Comparison of ENCODE assay signal across 8 cellular contexts in the genomic region with DNA sequence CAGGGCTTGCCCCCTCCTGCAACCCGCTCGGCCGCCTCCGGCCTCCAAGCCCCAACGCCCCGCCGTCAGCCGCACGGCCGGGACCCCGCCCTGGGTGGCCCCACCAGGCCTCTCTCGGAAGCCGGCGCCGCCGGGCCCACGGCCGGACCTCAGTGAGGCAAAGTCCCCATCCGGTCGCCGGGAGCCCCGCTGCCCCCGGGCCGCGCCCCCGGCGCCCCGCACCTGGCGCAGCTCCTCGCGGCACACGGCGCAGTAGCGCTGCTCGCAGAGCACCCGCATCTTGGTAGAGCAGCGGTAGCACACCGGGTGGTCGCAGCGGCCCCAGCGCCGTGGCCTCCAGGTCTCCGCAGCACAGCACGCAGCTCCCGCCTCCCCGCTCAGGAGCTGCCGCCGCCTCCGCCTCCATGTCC. TPM values are rescaled to one million over a fixed set of nuclear protein-coding genes. Genes with fewer than 3 reads are reported as not detected.
DNase-seq lines count a peak whose midpoint lies in the region; ATAC-seq, FAIRE-seq and TF ChIP-seq lines count a peak whose summit lies in the region.

No MANE protein-coding gene starts in this region.

- WGBS in suprapubic skin = no CpG with 5 or more reads among the region's 49 CpGs

- no peak for FAIRE-seq in D721Med (lab: Jason Lieb, UNC)

- H3K9me3 Mint-ChIP-seq in activated naive CD4-positive, alpha-beta T cell treated with anti-CD3 and anti-CD28 coated beads, Interleukin-2, amount 10 ng/mL, durations not matched to agents 7 days and 5 days = no peaks in the 10 kb centered on the region
- H3K9me3 Mint-ChIP-seq in activated naive CD8-positive, alpha-beta T cell (ENCODE audit: low read depth) = no peaks in the 10 kb centered on the region

- H3K4me3 Mint-ChIP-seq in activated naive CD4-positive, alpha-beta T cell treated with anti-CD3 and anti-CD28 coated beads, Interleukin-2, amount 10 ng/mL, durations not matched to agents 7 days and 5 days = peak overlapping the region; percentile 86
- H3K4me3 Mint-ChIP-seq in activated naive CD8-positive, alpha-beta T cell = peak overlapping the region; percentile 93

- no peaks in the 10 kb centered on the region for H3K27me3 Mint-ChIP-seq in activated naive CD4-positive, alpha-beta T cell treated with anti-CD3 and anti-CD28 coated beads, Interleukin-2, amount 10 ng/mL, durations not matched to agents 7 days and 5 days
- H3K27me3 Mint-ChIP-seq in activated naive CD8-positive, alpha-beta T cell = no peaks in the 10 kb centered on the region

- no peak for TF ChIP-seq POLR2A in suprapubic skin (IDR thresholded peaks at IDR 0.05)

- peaks cover 46% of the 10 kb centered on the region for H3K4me1 Mint-ChIP-seq in activated naive CD4-positive, alpha-beta T cell treated with anti-CD3 and anti-CD28 coated beads, Interleukin-2, amount 10 ng/mL, durations not matched to agents 7 days and 5 days
- peaks cover 39% of the 10 kb centered on the region for H3K4me1 Mint-ChIP-seq in activated naive CD8-positive, alpha-beta T cell (ENCODE audit: low read depth)

- CTCF ChIA-PET in activated naive CD4-positive, alpha-beta T cell treated with anti-CD3 and anti-CD28 coated beads, Interleukin-2, amount 10 ng/mL, durations not matched to agents 7 days and 5 days (lab: Charles Lee) = interaction anchor here (2.0 kb wide), 1 partner anchor 131 kb away, joined by 8 read pairs; no protein-coding TSS in a partner anchor

- peak overlapping the region; percentile 97 for H3K27ac ChIP-seq in suprapubic skin

- no peak for TF ChIP-seq CTCF in suprapubic skin (IDR thresholded peaks at IDR 0.05)
- TF ChIP-seq CTCF in D721Med (IDR thresholded peaks at IDR 0.05; ENCODE audit: insufficient read depth, missing control alignments) = no peak

- H3K4me1 ChIP-seq in suprapubic skin = peaks cover 56% of the 10 kb centered on the region

- peak; percentile 33 for ATAC-seq in HG03342 (IDR thresholded peaks at IDR 0.05; ENCODE audit: unreplicated experiment)

- H3K36me3 ChIP-seq in suprapubic skin = no peaks in the 10 kb centered on the region

- H3K9me3 ChIP-seq in suprapubic skin = no peaks in the 10 kb centered on the region

- peak overlapping the region; percentile 92 for H3K27ac Mint-ChIP-seq in activated naive CD4-positive, alpha-beta T cell treated with anti-CD3 and anti-CD28 coated beads, Interleukin-2, amount 10 ng/mL, durations not matched to agents 7 days and 5 days
- no peak overlapping the region for H3K27ac Mint-ChIP-seq in activated naive CD8-positive, alpha-beta T cell

- DNase-seq in activated naive CD4-positive, alpha-beta T cell treated with anti-CD3 and anti-CD28 coated beads, Interleukin-2, amount 10 ng/mL, durations not matched to agents 7 days and 5 days = peak; percentile 43
- DNase-seq in activated naive CD4-positive, alpha-beta T cell treated with Interleukin-2 at 50 U/mL for 16 hours = no peak
- DNase-seq in iPS-NIHi11 (ENCODE audit: low spot score) = peak; percentile 49
- DNase-seq in suprapubic skin (ENCODE audit: low spot score in 2 of 2) = no peak
- no peak for DNase-seq in NCI-H1105 treated with DMSO at 0.1 percent for 48 hours (lab: John Stamatoyannopoulos, UW)
- no peak for DNase-seq in D721Med (ENCODE audit: insufficient read length, low spot score)

- H3K36me3 Mint-ChIP-seq in activated naive CD4-positive, alpha-beta T cell treated with anti-CD3 and anti-CD28 coated beads, Interleukin-2, amount 10 ng/mL, durations not matched to agents 7 days and 5 days = peaks cover 8% of the 10 kb centered on the region
- peaks cover 3% of the 10 kb centered on the region for H3K36me3 Mint-ChIP-seq in activated naive CD8-positive, alpha-beta T cell

- no peak for TF ChIP-seq EP300 in suprapubic skin (IDR thresholded peaks at IDR 0.05)

- H3K27me3 ChIP-seq in suprapubic skin = no peaks in the 10 kb centered on the region

- H3K4me3 ChIP-seq in suprapubic skin = peak overlapping the region; percentile 99

RNA-seq across cellular contexts. Expression of a gene that starts 0.3 kb away (rescaled TPM):
- total RNA-seq in suprapubic skin = 100 to 1,000 TPM in 1 of 4 donors, 10 to 100 TPM in 3; 69.4 to 103 (median 84.0) TPM

RNA-seq across cellular contexts. Expression of a gene that starts 10.3 kb away (rescaled TPM):
- 1 to 10 TPM in 2 of 4 donors, under 1 TPM in 1, not detected in 1; 0.65 to 5.6 (median 3.0) TPM for total RNA-seq in suprapubic skin

RNA-seq across cellular contexts. Expression of a gene that starts 17.4 kb away (rescaled TPM):
- total RNA-seq in suprapubic skin = 10 to 100 TPM; 13.8 to 36.5 (median 21.8) TPM

RNA-seq across cellular contexts. Expression of a gene that starts 19.5 kb away (rescaled TPM):
- 1 to 10 TPM in 1 of 4 donors, under 1 TPM in 2, not detected in 1; 0.42 to 1.7 (median 0.60) TPM for total RNA-seq in suprapubic skin

RNA-seq across cellular contexts. Expression of a gene that starts 25.3 kb away (rescaled TPM):
- total RNA-seq in suprapubic skin = 10 to 100 TPM in 1 of 4 donors, 1 to 10 TPM in 3; 7.0 to 11.2 (median 9.5) TPM

Comparison
In these comparisons a context has a peak if more than half of its experiments do, and no peak if none do; other contexts are left out.
1. DNase-seq: peak in activated naive CD4-positive, alpha-beta T cell treated with anti-CD3 and anti-CD28 coated beads, Interleukin-2, amount 10 ng/mL, durations not matched to agents 7 days and 5 days (single experiment) and iPS-NIHi11 (single experiment); none in activated naive CD4-positive, alpha-beta T cell treated with Interleukin-2 at 50 U/mL for 16 hours (single experiment), suprapubic skin (0 of 2), NCI-H1105 treated with DMSO at 0.1 percent for 48 hours (single experiment) and D721Med (single experiment).